8 cellular contexts compared by ENCODE assay signal in the genomic region with DNA sequence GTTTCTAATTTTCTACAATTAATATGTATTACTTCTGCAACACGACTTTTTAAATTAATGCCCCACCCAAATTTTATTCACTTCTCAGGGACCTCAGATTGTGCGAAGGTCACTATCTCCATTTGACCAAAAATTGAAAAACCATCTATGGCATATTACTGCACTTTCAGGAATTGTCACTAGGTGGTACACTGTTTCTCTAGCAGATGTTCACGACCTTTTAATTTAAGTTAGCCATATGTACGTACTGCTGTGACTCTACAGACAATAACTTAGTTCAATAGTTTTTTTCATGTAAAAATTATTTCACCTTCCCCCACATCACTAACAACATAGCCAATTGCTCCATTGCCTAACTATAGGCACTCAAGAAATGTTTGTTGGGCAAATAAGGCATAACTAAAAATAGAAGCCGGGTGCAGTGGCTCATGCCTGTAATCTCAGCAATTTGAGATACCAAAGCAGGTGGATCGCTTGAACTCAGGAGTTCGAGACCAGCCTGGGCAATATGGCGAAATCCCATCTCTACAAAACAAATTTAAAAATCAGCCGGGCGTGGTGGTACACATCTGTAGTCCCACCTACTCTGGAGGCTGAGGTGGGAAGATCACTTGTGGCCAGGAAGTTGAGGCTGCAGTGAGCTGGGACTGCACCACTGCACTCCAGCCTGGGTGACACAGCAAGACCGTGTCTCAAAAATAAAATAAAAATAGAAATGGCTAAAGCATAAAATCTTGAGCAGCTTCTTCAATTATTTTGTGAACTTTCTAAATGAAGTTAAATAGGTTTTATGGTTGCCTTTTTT.
DNase-seq lines count a peak whose midpoint lies in the region; ATAC-seq and TF ChIP-seq lines count a peak whose summit lies in the region.

No MANE protein-coding gene starts in this region.

- CTCF ChIA-PET in CD4-positive, alpha-beta memory T cell (lab: Charles Lee; ENCODE audit: partially characterized antibody), result interaction anchor here (1.0 kb wide), 1 partner anchor 270 kb away, joined by 3 read pairs; no protein-coding TSS in a partner anchor

- H3K36me3 ChIP-seq in CD4-positive, alpha-beta memory T cell (ENCODE audit: insufficient read depth, low read length), result no peaks in the 10 kb centered on the region
- H3K36me3 ChIP-seq in stomach, result no peaks in the 10 kb centered on the region

- ATAC-seq in GM18909 (IDR thresholded peaks at IDR 0.05; ENCODE audit: poor library complexity, unreplicated experiment) (peak; percentile 83), HG03565 (IDR thresholded peaks at IDR 0.05; ENCODE audit: unreplicated experiment) (peak; percentile 54), right cardiac atrium (no peak)

- no peak overlapping the region for H3K27ac ChIP-seq in CD4-positive, alpha-beta memory T cell (ENCODE audit: low read depth, low read length)
- H3K27ac ChIP-seq in stomach, result no peak overlapping the region
- no peak overlapping the region for H3K27ac ChIP-seq in right cardiac atrium (ENCODE audit: low read length)

- H3K4me1 Mint-ChIP-seq in CD4-positive, alpha-beta memory T cell, result peaks cover 0 to 5% (median 2%) of the 10 kb centered on the region in 4 donors

- no peaks in the 10 kb centered on the region for H3K9me3 Mint-ChIP-seq in CD4-positive, alpha-beta memory T cell

- no peak overlapping the region for H3K4me3 ChIP-seq in CD4-positive, alpha-beta memory T cell (ENCODE audit: low read length in 2 of 2)
- H3K4me3 ChIP-seq in foreskin fibroblast (ENCODE audit: low read depth in 1 of 2, low read length in 2 of 2), result no peak overlapping the region
- no peak overlapping the region for H3K4me3 ChIP-seq in stomach
- H3K4me3 ChIP-seq in right cardiac atrium (ENCODE audit: low read length), result no peak overlapping the region

- no peaks in the 10 kb centered on the region for H3K27me3 ChIP-seq in CD4-positive, alpha-beta memory T cell (ENCODE audit: insufficient read depth, low read length)
- no peaks in the 10 kb centered on the region for H3K27me3 ChIP-seq in stomach
- H3K27me3 ChIP-seq in right cardiac atrium (ENCODE audit: control insufficient read depth, insufficient read depth), result no peaks in the 10 kb centered on the region

- peak overlapping the region in 1 of 8 donors; percentile 2 for H3K4me3 Mint-ChIP-seq in CD4-positive, alpha-beta memory T cell

- POLR2A ChIA-PET in CD4-positive, alpha-beta memory T cell (lab: Charles Lee; ENCODE audit: partially characterized antibody), result no interaction called here

- peak in 4 of 5 donors; percentile 3 to 26 (median 12) for DNase-seq in CD4-positive, alpha-beta memory T cell
- DNase-seq in SHP77 (lab: John Stamatoyannopoulos, UW), result peak; percentile 9 to 36
- peak; percentile 12 to 54 for DNase-seq in foreskin fibroblast
- no peak for DNase-seq in stomach
- DNase-seq in stimulated activated CD4-positive, alpha-beta T cell treated with anti-CD3 and anti-CD28 coated beads, Interleukin-2, amount 100 ng/mL, for 24 hours, result no peak
- no peak for DNase-seq in right cardiac atrium

- TF ChIP-seq CTCF in foreskin fibroblast (IDR thresholded peaks at IDR 0.05; ENCODE audit: low read depth, low read length) (peak; percentile 68), stomach (IDR thresholded peaks at IDR 0.05) (peak in 2 of 7 experiments; percentile 16 to 18)

- intact Hi-C loops in CD4-positive, alpha-beta memory T cell (cut with micrococcal nuclease), result no loop called here
- intact Hi-C loops in stomach (cut with DNase I; ENCODE audit: low total_unique reads), result no loop called here
- intact Hi-C loops in right cardiac atrium (cut with DNase I), result no loop called here

- no peaks in the 10 kb centered on the region for H3K36me3 Mint-ChIP-seq in CD4-positive, alpha-beta memory T cell

- peaks cover 9 to 10% of the 10 kb centered on the region in 2 donors for H3K27me3 Mint-ChIP-seq in CD4-positive, alpha-beta memory T cell

- H3K27ac Mint-ChIP-seq in CD4-positive, alpha-beta memory T cell, result no peak overlapping the region

- no peaks in the 10 kb centered on the region for H3K4me1 ChIP-seq in CD4-positive, alpha-beta memory T cell (ENCODE audit: insufficient read depth, low read length)
- no peaks in the 10 kb centered on the region for H3K4me1 ChIP-seq in stomach
- H3K4me1 ChIP-seq in right cardiac atrium (ENCODE audit: control insufficient read depth, insufficient read depth, low read length), result no peaks in the 10 kb centered on the region

- 49 to 59% (median 52%) methylated on average over 11 of the region's 11 CpGs for WGBS in stomach, 5 donors
- 59% methylated on average over 11 of the region's 11 CpGs for WGBS in right cardiac atrium

- TF ChIP-seq EP300 in stomach (IDR thresholded peaks at IDR 0.05), result no peak

- H3K9me3 ChIP-seq in CD4-positive, alpha-beta memory T cell (ENCODE audit: control insufficient read depth in 1 of 2, low read length in 2 of 2), result no peaks in the 10 kb centered on the region
- H3K9me3 ChIP-seq in stomach (no peaks in the 10 kb centered on the region), right cardiac atrium (ENCODE audit: control insufficient read depth, low read length) (no peaks in the 10 kb centered on the region)

- no peak for TF ChIP-seq POLR2A in stomach (IDR thresholded peaks at IDR 0.05)

Comparison
In these comparisons a context has a peak if more than half of its experiments do, and no peak if none do; other contexts are left out.
1. DNase-seq: peak in CD4-positive, alpha-beta memory T cell (4 of 5), SHP77 (2 of 2) and foreskin fibroblast (2 of 2); none in stomach (single experiment), stimulated activated CD4-positive, alpha-beta T cell treated with anti-CD3 and anti-CD28 coated beads, Interleukin-2, amount 100 ng/mL, for 24 hours (0 of 2) and right cardiac atrium (0 of 3).
2. ATAC-seq: peak in GM18909 (single experiment) and HG03565 (single experiment); none in right cardiac atrium (0 of 2).